ENCODE assay signal across 12 cellular contexts in genomic region chr3:179760944-179761343, GRCh38.
DNase-seq lines count a peak whose midpoint lies in the region; ATAC-seq, FAIRE-seq and TF ChIP-seq lines count a peak whose summit lies in the region.
"Had no signal": no experiment of that assay in that cellular context is flagged by ENCODE, and none has a peak within 500 bp of the region (broad histone marks: within the 10 kb centered on the region; RNA-seq: fewer than 3 reads in every experiment).

No MANE protein-coding gene starts in this region.

- TF ChIP-seq CTCF in GM13976 (IDR thresholded peaks at IDR 0.05; ENCODE audit: borderline replicate concordance, control extremely low read depth, extremely low read depth, insufficient read depth, missing control alignments): no peak
- TF ChIP-seq CTCF in nephron progenitor cell (IDR thresholded peaks at IDR 0.05): no peak

- no peaks in the 10 kb centered on the region for H3K4me1 Mint-ChIP-seq in nephron progenitor cell

- H3K4me3 Mint-ChIP-seq in nephron progenitor cell: no peak overlapping the region

- in situ Hi-C loops in GM13976 (cut with MboI; ENCODE audit: low sequenced_read_pairs, unreplicated experiment): no loop called here

- TF ChIP-seq POLR2A in GM12892 (IDR thresholded peaks at IDR 0.05; ENCODE audit: low read depth, low read length): no peak

- no peak for ATAC-seq in Right ventricle myocardium inferior

- no peaks in the 10 kb centered on the region for H3K27me3 Mint-ChIP-seq in nephron progenitor cell (ENCODE audit: low read depth, poor library complexity)

- no peak overlapping the region for H3K27ac Mint-ChIP-seq in nephron progenitor cell

- H3K9me3 Mint-ChIP-seq in nephron progenitor cell: no peaks in the 10 kb centered on the region

- DNase-seq in EH (ENCODE audit: low read depth) (peak; percentile 66), MV-4-11 (lab: John Stamatoyannopoulos, UW) (peak; percentile 91), brain pericyte (ENCODE audit: low read depth, low spot score) (peak; percentile 55), lung microvascular endothelial cell (ENCODE audit: low read depth in 2 of 2) (peak; percentile 85 to 88), GM13976 (ENCODE audit: low spot score) (no peak), nephron progenitor cell (no peak), GM12892 (ENCODE audit: insufficient read length) (no peak), Right ventricle myocardium inferior (ENCODE audit: missing footprints) (no peak)
- DNase-seq: activated CD4-positive, CD25-positive, alpha-beta regulatory T cell treated with anti-CD3 and anti-CD28 coated beads, Interleukin-2, amount 50 U/mL, for 72 hours; NCI-H187; sigmoid colon; thyroid gland had no signal

- intact Hi-C loops in Right ventricle myocardium inferior (cut with DNase I): no loop called here

- H3K36me3 Mint-ChIP-seq in nephron progenitor cell (ENCODE audit: low read depth): peaks cover 74% of the 10 kb centered on the region

- no peak for FAIRE-seq in GM12892 (lab: Jason Lieb, UNC)

Comparison
In these comparisons a context has a peak if more than half of its experiments do, and no peak if none do; other contexts are left out.
1. DNase-seq: peak in EH (single experiment), MV-4-11 (single experiment), brain pericyte (single experiment) and lung microvascular endothelial cell (2 of 2); none in GM13976 (single experiment), nephron progenitor cell (single experiment), GM12892 (single experiment) and Right ventricle myocardium inferior (single experiment).